Comparison of ENCODE assay signal across 9 cellular contexts in genomic region chr13:51765142-51765515, GRCh38. TPM values are rescaled to one million over a fixed set of nuclear protein-coding genes. Genes with fewer than 3 reads are reported as not detected.
DNase-seq lines count a peak whose midpoint lies in the region; ATAC-seq and TF ChIP-seq lines count a peak whose summit lies in the region.
"Had no signal": no experiment of that assay in that cellular context is flagged by ENCODE, and none has a peak within 500 bp of the region (broad histone marks: within the 10 kb centered on the region; RNA-seq: fewer than 3 reads in every experiment).

No MANE protein-coding gene starts in this region.

- ATAC-seq in left ventricle myocardium superior (no peak), naive B cell (ENCODE audit: low read depth in 2 of 2) (no peak), upper lobe of right lung (no peak), GM21367 (IDR thresholded peaks at IDR 0.05; ENCODE audit: unreplicated experiment) (no peak)

- no peaks in the 10 kb centered on the region for H3K27me3 ChIP-seq in left ventricle myocardium inferior (ENCODE audit: low read depth)
- H3K27me3 ChIP-seq in upper lobe of right lung = no peaks in the 10 kb centered on the region
- H3K27me3 ChIP-seq: ovary had no signal

- H3K4me3 Mint-ChIP-seq in naive B cell = peak overlapping the region in 2 of 8 donors; percentile 23 to 62

- intact Hi-C loops in left ventricle myocardium inferior (cut with micrococcal nuclease) = no loop called here
- intact Hi-C loops in left ventricle myocardium superior (cut with micrococcal nuclease) = no loop called here
- intact Hi-C loops in upper lobe of right lung (cut with DNase I) = no loop called here

- no peak overlapping the region for H3K4me3 ChIP-seq in left ventricle myocardium inferior
- no peak overlapping the region for H3K4me3 ChIP-seq in upper lobe of right lung
- H3K4me3 ChIP-seq: ovary had no signal

- H3K27ac Mint-ChIP-seq in naive B cell = peak overlapping the region in 5 of 6 donors; percentile 74 to 94 (median 89)

- no peaks in the 10 kb centered on the region for H3K27me3 Mint-ChIP-seq in naive B cell

- H3K27ac ChIP-seq in left ventricle myocardium inferior (replicated peaks) (peak overlapping the region; percentile 84), caudate nucleus (ENCODE audit: low read depth, low read length) (peak overlapping the region; percentile 68), upper lobe of right lung (peak overlapping the region; percentile 55)

- DNase-seq in left ventricle myocardium inferior = no peak
- no peak for DNase-seq in left ventricle myocardium superior
- DNase-seq in caudate nucleus (lab: John Stamatoyannopoulos, UW) = no peak
- no peak for DNase-seq in naive B cell
- no peak for DNase-seq in upper lobe of right lung
- DNase-seq in NCI-H2227 treated with DMSO at 0.1 percent for 48 hours (lab: John Stamatoyannopoulos, UW) = no peak
- no peak for DNase-seq in NK-92 treated with Interleukin-12 subunit alpha and Interleukin-12 subunit beta, amount 100 ng/mL, for 24 hours (lab: John Stamatoyannopoulos, UW)
- DNase-seq: ovary had no signal

- peaks cover 11% of the 10 kb centered on the region for H3K36me3 ChIP-seq in left ventricle myocardium inferior
- H3K36me3 ChIP-seq in upper lobe of right lung = peaks cover 11% of the 10 kb centered on the region
- H3K36me3 ChIP-seq: ovary had no signal

- H3K9me3 ChIP-seq in left ventricle myocardium inferior (replicated peaks) (no peaks in the 10 kb centered on the region), upper lobe of right lung (no peaks in the 10 kb centered on the region)
- H3K9me3 ChIP-seq: ovary had no signal

- H3K9me3 Mint-ChIP-seq in naive B cell = no peaks in the 10 kb centered on the region

- TF ChIP-seq CTCF in left ventricle myocardium inferior (IDR thresholded peaks at IDR 0.05; ENCODE audit: borderline replicate concordance) = no peak
- no peak for TF ChIP-seq CTCF in upper lobe of right lung (IDR thresholded peaks at IDR 0.05)

- H3K36me3 Mint-ChIP-seq in naive B cell = peaks cover 0 to 29% of the 10 kb centered on the region in 2 donors

- H3K4me1 Mint-ChIP-seq in naive B cell = peaks cover 23 to 44% (median 23%) of the 10 kb centered on the region in 3 donors

- H3K4me1 ChIP-seq in left ventricle myocardium inferior = peaks cover 45% of the 10 kb centered on the region
- peaks cover 15% of the 10 kb centered on the region for H3K4me1 ChIP-seq in upper lobe of right lung

RNA-seq across cellular contexts. Expression of gene DHRS12, which starts 38.8 kb away (rescaled TPM):
- 10.3 TPM for total RNA-seq in left ventricle myocardium inferior
- total RNA-seq in left ventricle myocardium superior = 11.6 TPM
- 10 to 100 TPM; 18.5 to 26.6 (median 22.3) TPM for polyA plus RNA-seq in naive B cell (ENCODE audit: low read depth in 6 of 6)
- 14.9 TPM for total RNA-seq in upper lobe of right lung
